In genomic region chr5:172002840-172003512, GRCh38 we compare ENCODE assay signal across 8 cellular contexts. TPM values are rescaled to one million over a fixed set of nuclear protein-coding genes. Genes with fewer than 3 reads are reported as not detected.
DNase-seq lines count a peak whose midpoint lies in the region; ATAC-seq and TF ChIP-seq lines count a peak whose summit lies in the region.
"Had no signal": no experiment of that assay in that cellular context is flagged by ENCODE, and none has a peak within 500 bp of the region (broad histone marks: within the 10 kb centered on the region; RNA-seq: fewer than 3 reads in every experiment).

No MANE protein-coding gene starts in this region.

- H3K4me3 Mint-ChIP-seq in brain = peak overlapping the region; percentile 58 to 92 (median 75)

- H3K9me2 ChIP-seq in DOHH2 (replicated peaks; ENCODE audit: control insufficient read depth, low read length) = no peaks in the 10 kb centered on the region

- peak overlapping the region in 1 of 5 experiments; percentile 63 for H3K27ac Mint-ChIP-seq in brain

- no peak for ATAC-seq in HG03460 (IDR thresholded peaks at IDR 0.05; ENCODE audit: unreplicated experiment)

- H3K4me3 ChIP-seq in DOHH2 (ENCODE audit: low read length) = peak overlapping the region; percentile 14; the same call in 1 of the 2 replicates
- H3K4me3 ChIP-seq in NB4 (ENCODE audit: low read depth, low read length) = no peak overlapping the region
- H3K4me3 ChIP-seq in osteoblast (ENCODE audit: insufficient read depth, low read length) = no peak overlapping the region

- DNase-seq in NB4 (ENCODE audit: low read depth) = peak; percentile 45
- DNase-seq in osteoblast (ENCODE audit: insufficient read length, low spot score, missing footprints) = no peak
- DNase-seq in posterior vena cava (ENCODE audit: low spot score) = no peak
- DNase-seq in HCEC 1CT = no peak
- DNase-seq: substantia nigra had no signal

- peaks cover 16% of the 10 kb centered on the region for H3F3A ChIP-seq in DOHH2 (ENCODE audit: control insufficient read depth, insufficient read depth)

- H3K4me2 ChIP-seq in DOHH2 (ENCODE audit: low read length) (peak overlapping the region; percentile 94), osteoblast (ENCODE audit: insufficient read depth, low read length) (peak overlapping the region; percentile 94)

- H3K4me1 ChIP-seq in DOHH2 (ENCODE audit: control insufficient read depth, low read length) (peaks cover 72% of the 10 kb centered on the region), osteoblast (ENCODE audit: insufficient read depth, low read length) (peaks cover 33% of the 10 kb centered on the region)

- no peak for TF ChIP-seq POLR2A in NB4 (IDR thresholded peaks at IDR 0.05; ENCODE audit: extremely low read depth, insufficient read length)

- H4K20me1 ChIP-seq in DOHH2 (ENCODE audit: control insufficient read depth, insufficient read depth, low read depth, low read length) (0 out of 2 replicates have a peak, but pooled peaks cover 6% of the 10 kb centered on the region), osteoblast (ENCODE audit: insufficient read depth, low read length) (peaks cover 66% of the 10 kb centered on the region)

- H3K9me3 ChIP-seq in DOHH2 (ENCODE audit: control insufficient read depth, insufficient read depth, low read length) = no peaks in the 10 kb centered on the region
- H3K9me3 ChIP-seq in osteoblast (ENCODE audit: low read depth, low read length) = no peaks in the 10 kb centered on the region

- H3K36me3 ChIP-seq in DOHH2 (ENCODE audit: control insufficient read depth, low read length) (peaks cover 9% of the 10 kb centered on the region; the same call in 1 of the 2 replicates), osteoblast (ENCODE audit: insufficient read depth, low read length) (no peaks in the 10 kb centered on the region)

- no peaks in the 10 kb centered on the region for H3K27me3 ChIP-seq in DOHH2 (ENCODE audit: control insufficient read depth, low read length)
- no peaks in the 10 kb centered on the region for H3K27me3 ChIP-seq in osteoblast (ENCODE audit: insufficient read depth, low read length)

- no peaks in the 10 kb centered on the region for H3K36me3 Mint-ChIP-seq in brain

- H3K79me2 ChIP-seq in DOHH2 (ENCODE audit: control insufficient read depth, low read length) (peaks cover 95% of the 10 kb centered on the region), osteoblast (ENCODE audit: insufficient read depth, low read length) (peaks cover 89% of the 10 kb centered on the region)

- TF ChIP-seq CTCF in DOHH2 (IDR thresholded peaks at IDR 0.05; ENCODE audit: low read depth, low read length, poor library complexity, severe bottlenecking) (no peak), NB4 (IDR thresholded peaks at IDR 0.05; ENCODE audit: low read depth, low read length) (no peak), brain (conservative IDR thresholded peaks at IDR 0.05) (no peak), osteoblast (IDR thresholded peaks at IDR 0.05; ENCODE audit: extremely low read depth, low read depth, low read length) (no peak)

- intact Hi-C loops in posterior vena cava (cut with DNase I) = loop anchor here in 1 of 2 donors (10.0 kb wide), 1 partner anchor 88 kb away; no protein-coding TSS in a partner anchor

- peaks cover 5% of the 10 kb centered on the region for H3K27me3 Mint-ChIP-seq in brain

- H2AFZ ChIP-seq in osteoblast (ENCODE audit: low read length) = no peak overlapping the region

- H3K9me3 Mint-ChIP-seq in brain = no peaks in the 10 kb centered on the region

- H3K27ac ChIP-seq in DOHH2 (ENCODE audit: low read depth, low read length) (0 out of 2 replicates have a peak overlapping the region, but pooled peaks have one; percentile 2), osteoblast (ENCODE audit: low read depth, low read length) (no peak overlapping the region)

- H3K4me1 Mint-ChIP-seq in brain = peaks cover 80% of the 10 kb centered on the region

RNA-seq across cellular contexts. Expression of gene FBXW11, which starts 3.5 kb away (rescaled TPM):
- 49.0 TPM for polyA plus RNA-seq in brain (ENCODE audit: insufficient read depth, low read depth, low replicate concordance)
- total RNA-seq in osteoblast (72.5 and 76.7 TPM in 2 replicates), posterior vena cava (10 to 100 TPM; 47.8 to 55.5 TPM)
